ENCODE assay signal across 22 cellular contexts in genomic region chr5:82104872-82105271, GRCh38.
A peak's percentile ranks its signal among the peaks of the same experiment; 100 is the strongest.
DNase-seq lines count a peak whose midpoint lies in the region.
"Had no signal": no experiment of that assay in that cellular context is flagged by ENCODE, and none has a peak within 500 bp of the region (broad histone marks: within the 10 kb centered on the region; RNA-seq: fewer than 3 reads in every experiment).

No MANE protein-coding gene starts in this region.

- no peak overlapping the region for H3K4me3 Mint-ChIP-seq in activated CD4-positive, alpha-beta T cell treated with anti-CD3 and anti-CD28 coated beads, Interleukin-2, amount 10 ng/mL, durations not matched to agents 7 days and 5 days
- no peak overlapping the region for H3K4me3 Mint-ChIP-seq in activated naive CD8-positive, alpha-beta T cell treated with anti-CD3 and anti-CD28 coated beads for 36 hours
- no peak overlapping the region for H3K4me3 Mint-ChIP-seq in stimulated activated naive CD8-positive, alpha-beta T cell treated with anti-CD3 and anti-CD28 coated beads, Interleukin-15, Interleukin-2, amounts not matched to agents 100 ng/mL and 50 ng/mL, for 24 hours
- H3K4me3 Mint-ChIP-seq: CD14-positive monocyte; stimulated activated memory B cell treated with anti-CD40 and anti-IgM and Interleukin-4, amounts not matched to agents 10 μg/mL and 1 μg/mL and 100 μg/mL, for 72 hours had no signal

- no peaks in the 10 kb centered on the region for H3K36me3 Mint-ChIP-seq in activated CD4-positive, alpha-beta T cell treated with anti-CD3 and anti-CD28 coated beads, Interleukin-2, amount 10 ng/mL, durations not matched to agents 7 days and 5 days (ENCODE audit: low read depth)
- H3K36me3 Mint-ChIP-seq in activated naive CD8-positive, alpha-beta T cell treated with anti-CD3 and anti-CD28 coated beads for 36 hours: peaks cover 5% of the 10 kb centered on the region
- H3K36me3 Mint-ChIP-seq in stimulated activated naive CD8-positive, alpha-beta T cell treated with anti-CD3 and anti-CD28 coated beads, Interleukin-15, Interleukin-2, amounts not matched to agents 100 ng/mL and 50 ng/mL, for 24 hours (ENCODE audit: low read depth): no peaks in the 10 kb centered on the region
- H3K36me3 Mint-ChIP-seq: stimulated activated memory B cell treated with anti-CD40 and anti-IgM and Interleukin-4, amounts not matched to agents 10 μg/mL and 1 μg/mL and 100 μg/mL, for 72 hours had no signal

- no peaks in the 10 kb centered on the region for H3K27me3 Mint-ChIP-seq in activated CD4-positive, alpha-beta T cell treated with anti-CD3 and anti-CD28 coated beads, Interleukin-2, amount 10 ng/mL, durations not matched to agents 7 days and 5 days
- H3K27me3 Mint-ChIP-seq in activated naive CD8-positive, alpha-beta T cell treated with anti-CD3 and anti-CD28 coated beads for 36 hours: no peaks in the 10 kb centered on the region
- no peaks in the 10 kb centered on the region for H3K27me3 Mint-ChIP-seq in stimulated activated naive CD8-positive, alpha-beta T cell treated with anti-CD3 and anti-CD28 coated beads, Interleukin-15, Interleukin-2, amounts not matched to agents 100 ng/mL and 50 ng/mL, for 24 hours
- H3K27me3 Mint-ChIP-seq: stimulated activated memory B cell treated with anti-CD40 and anti-IgM and Interleukin-4, amounts not matched to agents 10 μg/mL and 1 μg/mL and 100 μg/mL, for 72 hours had no signal

- POLR2A ChIA-PET in activated CD4-positive, alpha-beta T cell treated with anti-CD3 and anti-CD28 coated beads, Interleukin-2, amount 10 ng/mL, durations not matched to agents 7 days and 5 days (lab: Charles Lee): no interaction called here

- no peak overlapping the region for H3K27ac Mint-ChIP-seq in activated CD4-positive, alpha-beta T cell treated with anti-CD3 and anti-CD28 coated beads, Interleukin-2, amount 10 ng/mL, durations not matched to agents 7 days and 5 days
- no peak overlapping the region for H3K27ac Mint-ChIP-seq in activated naive CD8-positive, alpha-beta T cell treated with anti-CD3 and anti-CD28 coated beads for 36 hours
- H3K27ac Mint-ChIP-seq in stimulated activated naive CD8-positive, alpha-beta T cell treated with anti-CD3 and anti-CD28 coated beads, Interleukin-15, Interleukin-2, amounts not matched to agents 100 ng/mL and 50 ng/mL, for 24 hours: peak overlapping the region; percentile 54
- H3K27ac Mint-ChIP-seq: CD14-positive monocyte; stimulated activated memory B cell treated with anti-CD40 and anti-IgM and Interleukin-4, amounts not matched to agents 10 μg/mL and 1 μg/mL and 100 μg/mL, for 72 hours had no signal

- no peaks in the 10 kb centered on the region for H3K9me3 Mint-ChIP-seq in activated CD4-positive, alpha-beta T cell treated with anti-CD3 and anti-CD28 coated beads, Interleukin-2, amount 10 ng/mL, durations not matched to agents 7 days and 5 days
- H3K9me3 Mint-ChIP-seq in activated naive CD8-positive, alpha-beta T cell treated with anti-CD3 and anti-CD28 coated beads for 36 hours: no peaks in the 10 kb centered on the region
- no peaks in the 10 kb centered on the region for H3K9me3 Mint-ChIP-seq in stimulated activated naive CD8-positive, alpha-beta T cell treated with anti-CD3 and anti-CD28 coated beads, Interleukin-15, Interleukin-2, amounts not matched to agents 100 ng/mL and 50 ng/mL, for 24 hours
- H3K9me3 Mint-ChIP-seq: stimulated activated memory B cell treated with anti-CD40 and anti-IgM and Interleukin-4, amounts not matched to agents 10 μg/mL and 1 μg/mL and 100 μg/mL, for 72 hours had no signal

- DNase-seq in activated CD4-positive, alpha-beta T cell treated with anti-CD3 and anti-CD28 coated beads, Interleukin-2, amount 10 ng/mL, durations not matched to agents 7 days and 5 days: peak; percentile 16
- DNase-seq in activated CD4-positive, alpha-beta T cell treated with anti-CD3 and anti-CD28 coated beads, Interleukin-2, amount 50 U/mL, for 1 hour: no peak
- DNase-seq in stimulated activated CD4-positive, alpha-beta T cell treated with anti-CD3 and anti-CD28 coated beads, Interleukin-15, amount 100 ng/mL, for 24 hours: peak; percentile 12
- DNase-seq in stimulated activated CD4-positive, alpha-beta T cell treated with anti-CD3 and anti-CD28 coated beads, Interleukin-4, amount 100 ng/mL, for 4 hours: no peak
- DNase-seq in activated naive CD8-positive, alpha-beta T cell treated with anti-CD3 and anti-CD28 coated beads for 36 hours: peak; percentile 11
- DNase-seq in AG08395 (ENCODE audit: low spot score) (no peak), hepatic stellate cell (ENCODE audit: low spot score) (no peak)
- DNase-seq: amniotic stem cell, brain microvascular endothelial cell, H7, heart right ventricle, NCI-H1092, NCI-H1694, NCI-H2171, NCI-H510A, right lobe of liver, SJCRH30, spleen, testis had no signal

- CTCF ChIA-PET in activated CD4-positive, alpha-beta T cell treated with anti-CD3 and anti-CD28 coated beads, Interleukin-2, amount 10 ng/mL, durations not matched to agents 7 days and 5 days (lab: Charles Lee): interaction anchor here (1.0 kb wide), 1 partner anchor 9 kb away, joined by 3 read pairs; no protein-coding TSS in a partner anchor

- peaks cover 15% of the 10 kb centered on the region for H3K4me1 Mint-ChIP-seq in activated CD4-positive, alpha-beta T cell treated with anti-CD3 and anti-CD28 coated beads, Interleukin-2, amount 10 ng/mL, durations not matched to agents 7 days and 5 days
- peaks cover 22% of the 10 kb centered on the region for H3K4me1 Mint-ChIP-seq in activated naive CD8-positive, alpha-beta T cell treated with anti-CD3 and anti-CD28 coated beads for 36 hours
- peaks cover 32% of the 10 kb centered on the region for H3K4me1 Mint-ChIP-seq in stimulated activated naive CD8-positive, alpha-beta T cell treated with anti-CD3 and anti-CD28 coated beads, Interleukin-15, Interleukin-2, amounts not matched to agents 100 ng/mL and 50 ng/mL, for 24 hours (ENCODE audit: low read depth)

Comparison
In these comparisons a context has a peak if more than half of its experiments do, and no peak if none do; other contexts are left out.
1. DNase-seq: peak in activated CD4-positive, alpha-beta T cell treated with anti-CD3 and anti-CD28 coated beads, Interleukin-2, amount 10 ng/mL, durations not matched to agents 7 days and 5 days (single experiment), stimulated activated CD4-positive, alpha-beta T cell treated with anti-CD3 and anti-CD28 coated beads, Interleukin-15, amount 100 ng/mL, for 24 hours (single experiment) and activated naive CD8-positive, alpha-beta T cell treated with anti-CD3 and anti-CD28 coated beads for 36 hours (single experiment); none in activated CD4-positive, alpha-beta T cell treated with anti-CD3 and anti-CD28 coated beads, Interleukin-2, amount 50 U/mL, for 1 hour (single experiment), stimulated activated CD4-positive, alpha-beta T cell treated with anti-CD3 and anti-CD28 coated beads, Interleukin-4, amount 100 ng/mL, for 4 hours (0 of 2), AG08395 (single experiment) and hepatic stellate cell (single experiment).